In the genomic region with DNA sequence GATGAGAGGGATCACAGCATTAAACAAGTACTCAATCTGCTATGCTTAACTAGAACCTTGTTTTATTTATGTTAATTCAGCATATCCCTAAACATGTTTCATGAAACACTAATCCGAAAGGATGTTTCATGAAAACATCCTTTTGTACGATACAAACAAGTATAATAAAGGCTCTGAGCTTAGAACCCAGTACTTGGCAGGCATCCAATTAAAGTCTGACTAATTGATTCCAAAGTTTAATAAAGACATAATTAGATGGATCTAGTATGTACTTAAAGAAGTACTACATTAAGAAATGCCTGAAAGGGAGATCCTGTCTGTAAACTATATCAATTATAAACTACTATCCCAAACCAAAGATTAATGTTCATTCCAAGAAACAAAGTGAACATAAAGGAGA, we compare ENCODE assay signal across 15 cellular contexts.
"Had no signal": no experiment of that assay in that cellular context is flagged by ENCODE, and none has a peak within 500 bp of the region (broad histone marks: within the 10 kb centered on the region; RNA-seq: fewer than 3 reads in every experiment).

No MANE protein-coding gene starts in this region.

- H3K27ac ChIP-seq: colonic mucosa, thyroid gland had no signal

- H3K36me3 ChIP-seq: colonic mucosa, thyroid gland had no signal

- H3K9me3 ChIP-seq: colonic mucosa, mucosa of descending colon, thyroid gland had no signal

- H3K4me3 ChIP-seq: colonic mucosa, mucosa of descending colon, thyroid gland had no signal

- ATAC-seq: activated CD8-positive, alpha-beta T cell treated with anti-CD3 and anti-CD28 coated beads for 36 hours; esophagus mucosa; left ventricle myocardium superior; mucosa of descending colon had no signal

- H3K4me1 ChIP-seq: colonic mucosa had no signal

- DNase-seq: activated CD4-positive, alpha-beta T cell treated with anti-CD3 and anti-CD28 coated beads, Interleukin-2, amount 10 ng/mL, durations not matched to agents 24 days and 14 days; activated CD8-positive, alpha-beta T cell treated with anti-CD3 and anti-CD28 coated beads for 36 hours; activated naive CD4-positive, alpha-beta T cell treated with anti-CD3 and anti-CD28 coated beads for 36 hours; activated T-cell treated with anti-CD3 and anti-CD28 coated beads, Interleukin-2, amount 50 U/mL, for 24 hours; aorta; colonic mucosa; immature natural killer cell; kidney glomerular epithelial cell; left ventricle myocardium superior; mucosa of descending colon; naive B cell; stimulated activated CD4-positive, alpha-beta T cell treated with anti-CD3 and anti-CD28 coated beads, Interleukin-2, amount 100 ng/mL, for 24 hours; stimulated activated naive CD4-positive, alpha-beta T cell treated with Interleukin-2 at 50 U/mL for 16 hours; thyroid gland had no signal

- H3K27me3 ChIP-seq: colonic mucosa, thyroid gland had no signal
